Comparison of ENCODE assay signal across 10 cellular contexts in genomic region chr1:224617410-224618361, GRCh38. TPM values are rescaled to one million over a fixed set of nuclear protein-coding genes. Genes with fewer than 3 reads are reported as not detected.
A peak's percentile ranks its signal among the peaks of the same experiment; 100 is the strongest.
DNase-seq lines count a peak whose midpoint lies in the region; ATAC-seq, FAIRE-seq and TF ChIP-seq lines count a peak whose summit lies in the region.
"Had no signal": no experiment of that assay in that cellular context is flagged by ENCODE, and none has a peak within 500 bp of the region (broad histone marks: within the 10 kb centered on the region; RNA-seq: fewer than 3 reads in every experiment).

No MANE protein-coding gene starts in this region.

- no peaks in the 10 kb centered on the region for H3K27me3 ChIP-seq in astrocyte (ENCODE audit: insufficient read depth, low read length)

- H4K20me1 ChIP-seq in astrocyte (ENCODE audit: insufficient read depth, low read length): peaks cover 21% of the 10 kb centered on the region

- H3K79me2 ChIP-seq in astrocyte (ENCODE audit: insufficient read depth, low read length): peaks cover 65% of the 10 kb centered on the region

- intact Hi-C loops in cardiac septum (cut with DNase I) (no loop called here), left ventricle myocardium superior (cut with micrococcal nuclease) (no loop called here)

- H3K9ac ChIP-seq in astrocyte (ENCODE audit: low read length): peak overlapping the region; percentile 84

- no peak for ATAC-seq in left ventricle myocardium superior

- H3K9me3 Mint-ChIP-seq in astrocyte (ENCODE audit: unreplicated experiment): no peaks in the 10 kb centered on the region

- H3K27ac Mint-ChIP-seq in astrocyte (ENCODE audit: unreplicated experiment): no peak overlapping the region

- TF ChIP-seq CTCF in astrocyte (IDR thresholded peaks at IDR 0.05; ENCODE audit: insufficient read depth, low read depth, low read length): no peak

- peak overlapping the region; percentile 92 for H3K4me2 ChIP-seq in astrocyte (ENCODE audit: low read length)

- no peaks in the 10 kb centered on the region for H3K9me3 ChIP-seq in astrocyte (ENCODE audit: insufficient read depth, low read depth, low read length)

- peaks cover 51% of the 10 kb centered on the region for H3K27me3 Mint-ChIP-seq in astrocyte (ENCODE audit: low read depth, unreplicated experiment)

- H3K36me3 Mint-ChIP-seq in astrocyte (ENCODE audit: low read depth, unreplicated experiment): peaks cover 6% of the 10 kb centered on the region

- H2AFZ ChIP-seq in astrocyte (ENCODE audit: low read depth, low read length): peak overlapping the region; percentile 50

- H3K36me3 ChIP-seq in astrocyte (ENCODE audit: insufficient read depth, low read length): no peaks in the 10 kb centered on the region

- no peak for FAIRE-seq in astrocyte (lab: Jason Lieb, UNC)

- peak overlapping the region; percentile 91 for H3K4me3 ChIP-seq in astrocyte (ENCODE audit: insufficient read depth, low read depth, low read length)

- peak overlapping the region; percentile 86 for H3K4me3 Mint-ChIP-seq in astrocyte (ENCODE audit: unreplicated experiment)

- peak; percentile 50 for DNase-seq in cardiac septum (ENCODE audit: low spot score)
- no peak for DNase-seq in left ventricle myocardium superior
- DNase-seq in astrocyte (ENCODE audit: low read depth): no peak
- peak; percentile 47 for DNase-seq in left kidney (ENCODE audit: low read depth, low spot score)
- DNase-seq in hippocampal formation (lab: John Stamatoyannopoulos, UW): no peak
- no peak for DNase-seq in HK-2 (ENCODE audit: unreplicated experiment)
- DNase-seq in Kasumi-1 (lab: John Stamatoyannopoulos, UW): no peak
- DNase-seq in stimulated activated CD4-positive, alpha-beta T cell treated with anti-CD3 and anti-CD28 coated beads, Interleukin-4, amount 100 ng/mL, for 24 hours: no peak
- DNase-seq: activated CD4-positive, CD25-positive, alpha-beta regulatory T cell; DMS79 had no signal

- H3K4me1 ChIP-seq in astrocyte (ENCODE audit: insufficient read depth, low read length): peaks cover 15% of the 10 kb centered on the region

- peaks cover 5% of the 10 kb centered on the region for H3K4me1 Mint-ChIP-seq in astrocyte (ENCODE audit: low read depth, unreplicated experiment)

- H3K27ac ChIP-seq in astrocyte (ENCODE audit: low read depth, low read length): peak overlapping the region; percentile 51

RNA-seq across cellular contexts. Expression of gene CNIH3, which starts 1.6 kb away (rescaled TPM):
- total RNA-seq in cardiac septum: 1.4 TPM
- 0.99 TPM for total RNA-seq in left ventricle myocardium superior
- total RNA-seq in astrocyte: 7.7 and 8.5 TPM in 2 replicates

Comparison
In these comparisons a context has a peak if more than half of its experiments do, and no peak if none do; other contexts are left out.
1. DNase-seq: peak in cardiac septum (single experiment) and left kidney (single experiment); none in left ventricle myocardium superior (single experiment), astrocyte (single experiment), hippocampal formation (0 of 2), HK-2 (single experiment), Kasumi-1 (0 of 2) and stimulated activated CD4-positive, alpha-beta T cell treated with anti-CD3 and anti-CD28 coated beads, Interleukin-4, amount 100 ng/mL, for 24 hours (single experiment).